30 cellular contexts compared by ENCODE assay signal in the genomic region with DNA sequence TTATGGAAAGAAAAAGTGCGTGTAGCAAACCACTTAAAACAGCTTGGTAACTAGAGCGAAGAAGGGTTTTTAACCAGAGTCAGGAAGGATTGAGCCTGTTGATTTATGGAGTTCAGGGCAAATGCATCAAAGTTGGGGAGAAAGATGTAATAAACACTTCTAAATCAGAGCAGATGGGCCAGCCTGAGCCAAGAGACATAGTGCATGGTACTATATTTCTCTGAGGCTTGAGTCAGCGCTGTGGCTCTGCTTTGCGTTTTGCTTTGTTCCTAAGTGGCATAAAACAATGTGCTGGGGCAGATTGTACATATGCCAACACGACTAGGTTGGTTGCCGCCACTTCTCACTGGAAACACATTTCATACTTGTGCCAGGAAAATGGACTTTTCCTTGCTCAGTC.
DNase-seq lines count a peak whose midpoint lies in the region; ATAC-seq, FAIRE-seq and TF ChIP-seq lines count a peak whose summit lies in the region.
"Had no signal": no experiment of that assay in that cellular context is flagged by ENCODE, and none has a peak within 500 bp of the region (broad histone marks: within the 10 kb centered on the region; RNA-seq: fewer than 3 reads in every experiment).

No MANE protein-coding gene starts in this region.

- no peaks in the 10 kb centered on the region for H3K36me3 ChIP-seq in thoracic aorta
- no peaks in the 10 kb centered on the region for H3K36me3 ChIP-seq in kidney (ENCODE audit: control insufficient read depth in 1 of 2, insufficient read depth in 2 of 2, low read length in 2 of 2)
- H3K36me3 ChIP-seq: right atrium auricular region, vagina, WERI-Rb-1 had no signal

- no peaks in the 10 kb centered on the region for H3K27me3 ChIP-seq in thoracic aorta (replicated peaks; ENCODE audit: insufficient read depth)
- H3K27me3 ChIP-seq: foreskin keratinocyte, right atrium auricular region, testis, vagina had no signal

- H3K4me1 ChIP-seq in thoracic aorta (ENCODE audit: control insufficient read depth in 1 of 2, low read depth in 2 of 2) (no peaks in the 10 kb centered on the region), kidney (ENCODE audit: control insufficient read depth in 1 of 2, insufficient read depth in 1 of 2, low read depth in 1 of 2, low read length in 2 of 2) (no peaks in the 10 kb centered on the region)
- H3K4me1 ChIP-seq: foreskin keratinocyte, right atrium auricular region, testis had no signal

- H3K9me3 ChIP-seq in thoracic aorta (no peaks in the 10 kb centered on the region), kidney (ENCODE audit: control insufficient read depth in 1 of 2, low read length in 2 of 2) (no peaks in the 10 kb centered on the region)
- H3K9me3 ChIP-seq: testis, vagina had no signal

- no peak overlapping the region for H3K9ac ChIP-seq in kidney (ENCODE audit: low read length in 2 of 2)

- FAIRE-seq in kidney (lab: Jason Lieb, UNC), result no peak
- FAIRE-seq: endometrium, H54 had no signal

- ATAC-seq in thoracic aorta (ENCODE audit: insufficient number of reproducible peaks, low FRiP score, low read depth), result no peak
- ATAC-seq in GM18861 (IDR thresholded peaks at IDR 0.05; ENCODE audit: unreplicated experiment), result no peak
- ATAC-seq: activated T-cell treated with anti-CD3 and anti-CD28 coated beads, Interleukin-2, amount 50 U/mL, for 72 hours; foreskin keratinocyte; left colon had no signal

- TF ChIP-seq CTCF in foreskin fibroblast (IDR thresholded peaks at IDR 0.05; ENCODE audit: low read depth, low read length) (no peak), thoracic aorta (IDR thresholded peaks at IDR 0.05) (no peak), kidney (IDR thresholded peaks at IDR 0.05; ENCODE audit: borderline replicate concordance, extremely low read depth, insufficient read depth) (no peak)

- intact Hi-C loops in kidney (cut with DNase I), result no loop called here

- no peak overlapping the region for H3K27ac ChIP-seq in thoracic aorta
- H3K27ac ChIP-seq in kidney (ENCODE audit: low read depth in 2 of 2, low read length in 2 of 2), result no peak overlapping the region
- H3K27ac ChIP-seq: foreskin keratinocyte, right atrium auricular region, RWPE1, SK-N-MC, testis, vagina, WERI-Rb-1 had no signal

- peak; percentile 33 for DNase-seq in EH (ENCODE audit: low read depth)
- peak; percentile 44 for DNase-seq in NCI-H69 (lab: John Stamatoyannopoulos, UW)
- DNase-seq in foreskin fibroblast, result peak; percentile 44 to 68
- no peak for DNase-seq in thoracic aorta (ENCODE audit: low spot score)
- DNase-seq in kidney, result no peak
- no peak for DNase-seq in T-helper 9 cell
- DNase-seq: activated CD4-positive, alpha-beta T cell treated with anti-CD3 and anti-CD28 coated beads, Interleukin-2, amount 10 ng/mL, durations not matched to agents 24 days and 14 days; activated naive CD4-positive, alpha-beta T cell treated with anti-CD3 and anti-CD28 coated beads, Interleukin-2, amount 10 ng/mL, durations not matched to agents 7 days and 5 days; activated T-cell treated with anti-CD3 and anti-CD28 coated beads, Interleukin-2, amount 50 U/mL, for 72 hours; AML-193; foreskin keratinocyte; GF-D8; mesendoderm; naive B cell; NCI-H146; NCI-H2227 treated with DMSO at 0.1 percent for 48 hours; NCI-H774; stimulated activated CD4-positive, alpha-beta T cell treated with anti-CD3 and anti-CD28 coated beads, Interleukin-12 subunit alpha, Interleukin-12 subunit beta, amount 100 ng/mL, for 4 hours; stimulated activated CD4-positive, alpha-beta T cell treated with anti-CD3 and anti-CD28 coated beads, Interleukin-4, amount 100 ng/mL, for 4 hours; stimulated activated naive CD4-positive, alpha-beta T cell; testis; WERI-Rb-1 had no signal

- H3K4me3 ChIP-seq in foreskin fibroblast (ENCODE audit: low read depth in 1 of 2, low read length in 2 of 2) (no peak overlapping the region), thoracic aorta (peak overlapping the region; percentile 8), kidney (ENCODE audit: low read length in 2 of 2) (no peak overlapping the region)
- H3K4me3 ChIP-seq: right atrium auricular region, SK-N-MC, testis, vagina had no signal

Comparison
In these comparisons a context has a peak if more than half of its experiments do, and no peak if none do; other contexts are left out.
1. DNase-seq: peak in EH (single experiment), NCI-H69 (single experiment) and foreskin fibroblast (2 of 2); none in thoracic aorta (single experiment), kidney (single experiment) and T-helper 9 cell (single experiment).